17 cellular contexts compared by ENCODE assay signal in genomic region chr11:130655308-130655707, GRCh38.
"Had no signal": no experiment of that assay in that cellular context is flagged by ENCODE, and none has a peak within 500 bp of the region (broad histone marks: within the 10 kb centered on the region; RNA-seq: fewer than 3 reads in every experiment).

No MANE protein-coding gene starts in this region.

- H3K27ac Mint-ChIP-seq: activated CD8-positive, alpha-beta T cell treated with anti-CD3 and anti-CD28 coated beads for 36 hours; activated naive CD8-positive, alpha-beta T cell treated with anti-CD3 and anti-CD28 coated beads, Interleukin-2, amount 10 ng/mL, durations not matched to agents 7 days and 5 days; stimulated activated naive CD8-positive, alpha-beta T cell treated with anti-CD3 and anti-CD28 coated beads, Interleukin-15, amount 100 ng/mL, for 72 hours had no signal

- H3K36me3 Mint-ChIP-seq: activated naive CD8-positive, alpha-beta T cell treated with anti-CD3 and anti-CD28 coated beads, Interleukin-2, amount 10 ng/mL, durations not matched to agents 7 days and 5 days had no signal

- H3K9me3 ChIP-seq: SJCRH30 had no signal

- H3K27ac ChIP-seq: cardiac muscle cell, SJCRH30 had no signal

- H3K27me3 ChIP-seq: cardiac muscle cell, SJCRH30 had no signal

- H3K4me3 Mint-ChIP-seq: activated CD8-positive, alpha-beta T cell treated with anti-CD3 and anti-CD28 coated beads for 36 hours; activated naive CD8-positive, alpha-beta T cell treated with anti-CD3 and anti-CD28 coated beads, Interleukin-2, amount 10 ng/mL, durations not matched to agents 7 days and 5 days; nephron; stimulated activated naive CD8-positive, alpha-beta T cell treated with anti-CD3 and anti-CD28 coated beads, Interleukin-15, amount 100 ng/mL, for 72 hours had no signal

- H3K4me3 ChIP-seq: cardiac muscle cell, SJCRH30 had no signal

- DNase-seq: activated CD4-positive, alpha-beta T cell treated with anti-CD3 and anti-CD28 coated beads for 4 hours; activated CD8-positive, alpha-beta memory T cell treated with anti-CD3 and anti-CD28 coated beads, Interleukin-2, amount 50 U/mL, for 48 hours; activated CD8-positive, alpha-beta T cell treated with anti-CD3 and anti-CD28 coated beads for 36 hours; activated naive CD8-positive, alpha-beta T cell treated with anti-CD3 and anti-CD28 coated beads, Interleukin-2, amount 10 ng/mL, durations not matched to agents 7 days and 5 days; effector memory CD4-positive, alpha-beta T cell; mesenchymal stem cell; occipital lobe; SJCRH30; stimulated activated CD4-positive, alpha-beta T cell treated with anti-CD3 and anti-CD28 coated beads, Interleukin-2, amount 100 ng/mL, for 48 hours; stimulated activated CD8-positive, alpha-beta memory T cell treated with anti-CD3 and anti-CD28 coated beads, Interleukin-4, amount 100 ng/mL, for 48 hours; stimulated activated naive CD8-positive, alpha-beta T cell treated with anti-CD3 and anti-CD28 coated beads, Interleukin-15, amount 100 ng/mL, for 72 hours; SW 1271; T-helper 9 cell; trophoblast cell had no signal

- ATAC-seq: activated CD8-positive, alpha-beta T cell treated with anti-CD3 and anti-CD28 coated beads for 36 hours; left lobe of liver; stimulated activated naive CD8-positive, alpha-beta T cell treated with anti-CD3 and anti-CD28 coated beads, Interleukin-15, amount 100 ng/mL, for 72 hours had no signal

- H3K27me3 Mint-ChIP-seq: activated CD8-positive, alpha-beta T cell treated with anti-CD3 and anti-CD28 coated beads for 36 hours had no signal

- H3K4me1 ChIP-seq: SJCRH30 had no signal

- H3K4me1 Mint-ChIP-seq: activated naive CD8-positive, alpha-beta T cell treated with anti-CD3 and anti-CD28 coated beads, Interleukin-2, amount 10 ng/mL, durations not matched to agents 7 days and 5 days; stimulated activated naive CD8-positive, alpha-beta T cell treated with anti-CD3 and anti-CD28 coated beads, Interleukin-15, amount 100 ng/mL, for 72 hours had no signal

- H3K36me3 ChIP-seq: cardiac muscle cell, SJCRH30 had no signal
